ENCODE assay signal across 1 cellular context in the genomic region with DNA sequence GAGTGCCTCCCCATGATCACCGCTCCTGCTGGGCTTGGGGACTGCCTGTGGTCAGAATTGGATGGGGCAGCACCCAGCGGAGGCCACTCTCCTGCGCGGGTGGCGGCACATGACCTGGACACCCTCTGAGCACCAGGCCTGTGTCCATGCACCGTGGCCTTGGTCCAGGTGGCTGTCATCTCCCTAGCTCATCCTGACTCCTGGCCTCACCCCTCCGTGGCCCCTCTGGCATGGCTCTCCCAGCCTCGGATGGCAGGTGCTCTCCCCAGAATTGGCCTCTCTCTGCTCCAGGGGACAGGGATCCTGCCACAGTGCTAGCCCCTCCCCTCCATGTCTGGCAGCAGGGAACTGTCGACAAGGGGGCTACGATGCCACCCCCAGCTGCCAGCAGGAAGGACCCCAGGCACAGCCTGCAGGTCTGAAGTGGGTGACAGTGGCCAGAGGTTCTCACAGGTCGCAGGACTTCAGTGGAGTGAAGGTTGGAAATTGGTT.
TF ChIP-seq lines count a peak whose summit lies in the region.

No MANE protein-coding gene starts in this region.

TF ChIP-seq in HepG2, 621 proteins besides CTCF, POLR2A, EP300 and RAD21:
- TF ChIP-seq GATA4 (IDR thresholded peaks at IDR 0.05; ENCODE audit: borderline replicate concordance, low read depth) (no peak), SOX6 (IDR thresholded peaks at IDR 0.05) (no peak), SOX6 (CRISPR knock-in tag; IDR thresholded peaks at IDR 0.05) (no peak), SRF (IDR thresholded peaks at IDR 0.05; ENCODE audit: low read depth, low read length) (no peak), ZNF841 (CRISPR knock-in tag; IDR thresholded peaks at IDR 0.05; ENCODE audit: borderline replicate concordance) (no peak), ZNF709 (CRISPR knock-in tag; IDR thresholded peaks at IDR 0.05) (no peak), YY1 (IDR thresholded peaks at IDR 0.05; ENCODE audit: insufficient read depth, insufficient replicate concordance, low read depth, low read length) (no peak), PRDM15 (CRISPR knock-in tag; IDR thresholded peaks at IDR 0.05) (no peak), ZUFSP (CRISPR knock-in tag; IDR thresholded peaks at IDR 0.05; ENCODE audit: borderline replicate concordance) (no peak), TGIF2 (CRISPR knock-in tag; IDR thresholded peaks at IDR 0.05) (no peak), ZNF746 (CRISPR knock-in tag; IDR thresholded peaks at IDR 0.05) (no peak), BCLAF1 (IDR thresholded peaks at IDR 0.05) (no peak), ZNF850 (CRISPR knock-in tag; conservative IDR thresholded peaks at IDR 0.05) (no peak), ZNF33B (CRISPR knock-in tag; IDR thresholded peaks at IDR 0.05) (no peak), FLYWCH1 (CRISPR knock-in tag; IDR thresholded peaks at IDR 0.05) (no peak)
- TF ChIP-seq, protein P1, sequence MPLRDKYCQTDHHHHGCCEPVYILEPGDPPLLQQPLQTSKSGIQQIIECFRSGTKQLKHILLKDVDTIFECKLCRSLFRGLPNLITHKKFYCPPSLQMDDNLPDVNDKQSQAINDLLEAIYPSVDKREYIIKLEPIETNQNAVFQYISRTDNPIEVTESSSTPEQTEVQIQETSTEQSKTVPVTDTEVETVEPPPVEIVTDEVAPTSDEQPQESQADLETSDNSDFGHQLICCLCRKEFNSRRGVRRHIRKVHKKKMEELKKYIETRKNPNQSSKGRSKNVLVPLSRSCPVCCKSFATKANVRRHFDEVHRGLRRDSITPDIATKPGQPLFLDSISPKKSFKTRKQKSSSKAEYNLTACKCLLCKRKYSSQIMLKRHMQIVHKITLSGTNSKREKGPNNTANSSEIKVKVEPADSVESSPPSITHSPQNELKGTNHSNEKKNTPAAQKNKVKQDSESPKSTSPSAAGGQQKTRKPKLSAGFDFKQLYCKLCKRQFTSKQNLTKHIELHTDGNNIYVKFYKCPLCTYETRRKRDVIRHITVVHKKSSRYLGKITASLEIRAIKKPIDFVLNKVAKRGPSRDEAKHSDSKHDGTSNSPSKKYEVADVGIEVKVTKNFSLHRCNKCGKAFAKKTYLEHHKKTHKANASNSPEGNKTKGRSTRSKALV (CRISPR knock-in tag; IDR thresholded peaks at IDR 0.05) = no peak
TF ChIP-seq in HepG2: peak in this region for 0.
